14 cellular contexts compared by ENCODE assay signal in genomic region chr7:151730591-151730990, GRCh38.
DNase-seq lines count a peak whose midpoint lies in the region; ATAC-seq and TF ChIP-seq lines count a peak whose summit lies in the region.
"Had no signal": no experiment of that assay in that cellular context is flagged by ENCODE, and none has a peak within 500 bp of the region (broad histone marks: within the 10 kb centered on the region; RNA-seq: fewer than 3 reads in every experiment).

No MANE protein-coding gene starts in this region.

- H3K79me1 ChIP-seq in neuronal stem cell (ENCODE audit: low read depth, low read length): no peaks in the 10 kb centered on the region

- H2AFZ ChIP-seq in neuronal stem cell (ENCODE audit: low read length): no peak overlapping the region

- intact Hi-C loops in right cardiac atrium (cut with DNase I): loop anchor here in 1 of 4 donors (10.0 kb wide), 1 partner anchor 266 kb away; no protein-coding TSS in a partner anchor
- intact Hi-C loops in left ventricle myocardium superior (cut with micrococcal nuclease): no loop called here

- H3K4me2 ChIP-seq in neuronal stem cell (ENCODE audit: insufficient read depth, low read length, poor library complexity, severe bottlenecking): no peak overlapping the region
- H3K4me2 ChIP-seq: A549 had no signal

- no peak overlapping the region for H3K4ac ChIP-seq in neuronal stem cell (ENCODE audit: low read length)

- no peaks in the 10 kb centered on the region for H3K27me3 ChIP-seq in right cardiac atrium (ENCODE audit: control insufficient read depth, insufficient read depth)
- H3K27me3 ChIP-seq in neuronal stem cell (ENCODE audit: control insufficient read depth in 3 of 3, insufficient read depth in 3 of 3, low read depth in 1 of 3, low read length in 3 of 3): no peaks in the 10 kb centered on the region
- H3K27me3 ChIP-seq: BE2C had no signal

- H2BK120ac ChIP-seq in neuronal stem cell (ENCODE audit: low read depth, low read length): no peak overlapping the region

- H2AK5ac ChIP-seq in neuronal stem cell (ENCODE audit: low read depth, low read length): peak overlapping the region; percentile 3

- peak overlapping the region; percentile 19 for H2BK15ac ChIP-seq in neuronal stem cell (ENCODE audit: low read length)

- H3K9ac ChIP-seq in neuronal stem cell (ENCODE audit: low read depth, low read length, poor library complexity): no peak overlapping the region

- H3K4me3 Mint-ChIP-seq in brain: no peak overlapping the region
- H3K4me3 Mint-ChIP-seq: HFFc6 had no signal

- TF ChIP-seq CTCF in brain (conservative IDR thresholded peaks at IDR 0.05): no peak

- H3K9me3 ChIP-seq in right cardiac atrium (ENCODE audit: control insufficient read depth, low read length): no peaks in the 10 kb centered on the region
- H3K9me3 ChIP-seq in neuronal stem cell (replicated peaks in 1 of 2; ENCODE audit: control insufficient read depth in 2 of 2, insufficient read depth in 1 of 2, low read depth in 1 of 2, low read length in 2 of 2): no peaks in the 10 kb centered on the region
- H3K9me3 ChIP-seq: A549, BE2C had no signal

- H3K9me3 Mint-ChIP-seq in brain: no peaks in the 10 kb centered on the region
- H3K9me3 Mint-ChIP-seq: HFFc6 had no signal

- H3K23ac ChIP-seq in neuronal stem cell (ENCODE audit: low read depth, low read length, poor library complexity): peak overlapping the region; percentile 94

- H4K8ac ChIP-seq in neuronal stem cell (ENCODE audit: low read depth, low read length): no peak overlapping the region

- H3K4me1 ChIP-seq in right cardiac atrium (ENCODE audit: control insufficient read depth, insufficient read depth, low read length) (peaks cover 7% of the 10 kb centered on the region), neuronal stem cell (ENCODE audit: control insufficient read depth in 2 of 2, insufficient read depth in 1 of 2, low read depth in 1 of 2, low read length in 2 of 2) (peaks cover 24 to 30% of the 10 kb centered on the region in 2 donors)

- no peak overlapping the region for H2BK12ac ChIP-seq in neuronal stem cell (ENCODE audit: low read length)

- 80% methylated on average over 9 of the region's 9 CpGs for WGBS in right cardiac atrium
- no CpG with 5 or more reads among the region's 9 CpGs for WGBS in neuronal stem cell (ENCODE audit: extremely low coverage in 2 of 2, insufficient read length in 2 of 2, insufficient replicate concordance in 1 of 2), 2 donors

- H3K14ac ChIP-seq in neuronal stem cell (ENCODE audit: low read length): peak overlapping the region; percentile 25

- H3K36me3 ChIP-seq in neuronal stem cell (replicated peaks in 1 of 2; ENCODE audit: control insufficient read depth in 2 of 2, insufficient read depth in 2 of 2, low read length in 2 of 2): no peaks in the 10 kb centered on the region
- H3K36me3 ChIP-seq: BE2C had no signal

- no peak for DNase-seq in right cardiac atrium
- DNase-seq in left ventricle myocardium superior: no peak
- no peak for DNase-seq in neuronal stem cell (ENCODE audit: low spot score)
- no peak for DNase-seq in NCI-H774 (lab: John Stamatoyannopoulos, UW)
- no peak for DNase-seq in medulla oblongata (ENCODE audit: extremely low spot score)
- DNase-seq: DMS53, GF-D8, HCEC 1CT, HFFc6 had no signal

- peaks cover 81% of the 10 kb centered on the region for H3K4me1 Mint-ChIP-seq in brain

- H3K4me3 ChIP-seq in right cardiac atrium (ENCODE audit: low read length): no peak overlapping the region
- H3K4me3 ChIP-seq in neuronal stem cell (ENCODE audit: low read length in 2 of 2): no peak overlapping the region
- H3K4me3 ChIP-seq: A549 had no signal

- H3K27ac Mint-ChIP-seq in brain: peak overlapping the region in 3 of 5 experiments; percentile 29 to 39 (median 38)
- H3K27ac Mint-ChIP-seq: HFFc6 had no signal

- H3K36me3 Mint-ChIP-seq in brain: no peaks in the 10 kb centered on the region

- H4K91ac ChIP-seq in neuronal stem cell (ENCODE audit: low read depth, low read length, poor library complexity): no peak overlapping the region

- H3K27ac ChIP-seq in right cardiac atrium (ENCODE audit: low read length) (peak overlapping the region; percentile 46), neuronal stem cell (replicated peaks; ENCODE audit: low read length) (no peak overlapping the region)
- H3K27ac ChIP-seq: HL-60 had no signal

- ATAC-seq in right cardiac atrium (no peak), left ventricle myocardium superior (no peak), HG02610 (IDR thresholded peaks at IDR 0.05; ENCODE audit: unreplicated experiment) (no peak)
- ATAC-seq: A549 had no signal

- peaks cover 5% of the 10 kb centered on the region for H3K27me3 Mint-ChIP-seq in brain

- peak overlapping the region; percentile 31 for H3K18ac ChIP-seq in neuronal stem cell (ENCODE audit: low read length)

- peak overlapping the region; percentile 6 for H2BK5ac ChIP-seq in neuronal stem cell (ENCODE audit: low read length)
